Comparison of ENCODE assay signal across 8 cellular contexts in genomic region chr1:66752000-66752592, GRCh38. TPM values are rescaled to one million over a fixed set of nuclear protein-coding genes. Genes with fewer than 3 reads are reported as not detected.
DNase-seq lines count a peak whose midpoint lies in the region; ATAC-seq and TF ChIP-seq lines count a peak whose summit lies in the region.

TSS of gene DYNLT5 (plus strand) at chr1:66752459. CDS start at chr1:66754659, 2,200 bp downstream.

- peak within 1 kb of the TSS; percentile 78 for H3K4me2 ChIP-seq in GM23338

- no peak within 1 kb of the TSS for H3K27ac Mint-ChIP-seq in GM23338
- H3K27ac Mint-ChIP-seq in activated T-helper 2 cell treated with anti-CD3 and anti-CD28 coated beads, Interferon-gamma antibody, Interleukin-2, Interleukin-4, amounts not matched to agents 10 μg/mL and 5 μg/mL and 100 μg/mL, durations not matched to agents 14 hours and 24 hours and 36 hours, result no peak within 1 kb of the TSS

- DNase-seq in AG08395 (ENCODE audit: low spot score), result peak; percentile 76
- peak; percentile 80 for DNase-seq in GM23338 (ENCODE audit: low spot score)
- DNase-seq in activated T-helper 2 cell treated with anti-CD3 and anti-CD28 coated beads, Interferon-gamma antibody, Interleukin-2, Interleukin-4, amounts not matched to agents 10 μg/mL and 5 μg/mL and 100 μg/mL, durations not matched to agents 14 hours and 24 hours and 36 hours (ENCODE audit: low spot score), result no peak
- DNase-seq in Right ventricle myocardium inferior (ENCODE audit: missing footprints), result peak; percentile 88
- no peak for DNase-seq in GF-D8 (lab: John Stamatoyannopoulos, UW)

- no peaks in the 10 kb centered on the region for H3K9me2 ChIP-seq in GM23338 (ENCODE audit: insufficient read depth)

- H3K9me3 Mint-ChIP-seq in GM23338, result no peaks in the 10 kb centered on the region
- no peaks in the 10 kb centered on the region for H3K9me3 Mint-ChIP-seq in activated T-helper 2 cell treated with anti-CD3 and anti-CD28 coated beads, Interferon-gamma antibody, Interleukin-2, Interleukin-4, amounts not matched to agents 10 μg/mL and 5 μg/mL and 100 μg/mL, durations not matched to agents 14 hours and 24 hours and 36 hours

- peak within 1 kb of the TSS; percentile 61 for H3K4me3 ChIP-seq in GM23338
- peak within 1 kb of the TSS; percentile 55 to 66 for H3K4me3 ChIP-seq in neutrophil (ENCODE audit: low read depth in 1 of 2, low read length in 1 of 2)

- no peaks in the 10 kb centered on the region for H3K79me2 ChIP-seq in GM23338 (replicated peaks; ENCODE audit: insufficient read depth)

- peak within 1 kb of the TSS; percentile 98 for H2AFZ ChIP-seq in GM23338

- no peak within 1 kb of the TSS for H3K27ac ChIP-seq in GM23338 (ENCODE audit: low read depth)
- H3K27ac ChIP-seq in neutrophil, result peak within 1 kb of the TSS; percentile 61

- no peaks in the 10 kb centered on the region for H3K9me3 ChIP-seq in neutrophil

- TF ChIP-seq CTCF in GM23338 (conservative IDR thresholded peaks at IDR 0.05; ENCODE audit: low read depth in 2 of 2) (peak; percentile 35 to 68; a peak in 3 of 4 replicates), neutrophil (IDR thresholded peaks at IDR 0.05) (no peak)

- peaks cover 26% of the 10 kb centered on the region for H3K27me3 ChIP-seq in GM23338 (ENCODE audit: insufficient read depth)
- H3K27me3 ChIP-seq in neutrophil, result no peaks in the 10 kb centered on the region

- ATAC-seq in GM23338, result peak; percentile 94
- peak; percentile 87 for ATAC-seq in Right ventricle myocardium inferior
- no peak for ATAC-seq in HG02973 (IDR thresholded peaks at IDR 0.05; ENCODE audit: unreplicated experiment)
- ATAC-seq in HG02938 (IDR thresholded peaks at IDR 0.05; ENCODE audit: unreplicated experiment), result no peak

- intact Hi-C loops in activated T-helper 2 cell treated with anti-CD3 and anti-CD28 coated beads, Interferon-gamma antibody, Interleukin-2, Interleukin-4, amounts not matched to agents 10 μg/mL and 5 μg/mL and 100 μg/mL, durations not matched to agents 14 hours and 24 hours and 36 hours (cut with micrococcal nuclease), result no loop called here
- intact Hi-C loops in Right ventricle myocardium inferior (cut with DNase I), result no loop called here

- no peaks in the 10 kb centered on the region for H3F3A ChIP-seq in GM23338 (replicated peaks; ENCODE audit: low read depth)

- no peaks in the 10 kb centered on the region for H4K20me1 ChIP-seq in GM23338 (replicated peaks; ENCODE audit: insufficient read depth)

- peaks cover 16% of the 10 kb centered on the region for H3K27me3 Mint-ChIP-seq in GM23338 (ENCODE audit: insufficient read depth, low read depth, poor library complexity)
- H3K27me3 Mint-ChIP-seq in activated T-helper 2 cell treated with anti-CD3 and anti-CD28 coated beads, Interferon-gamma antibody, Interleukin-2, Interleukin-4, amounts not matched to agents 10 μg/mL and 5 μg/mL and 100 μg/mL, durations not matched to agents 14 hours and 24 hours and 36 hours (ENCODE audit: low read depth), result peaks cover 76% of the 10 kb centered on the region

- H3K4me1 ChIP-seq in GM23338 (ENCODE audit: insufficient read depth) (0 out of 2 replicates have a peak, but pooled peaks cover 3% of the 10 kb centered on the region), neutrophil (ENCODE audit: control insufficient read depth in 1 of 2, insufficient read depth in 1 of 2, low read depth in 1 of 2, low read length in 1 of 2) (peaks cover 28 to 43% of the 10 kb centered on the region in 2 experiments)

- H3K4me1 Mint-ChIP-seq in GM23338, result peaks cover 8% of the 10 kb centered on the region
- H3K4me1 Mint-ChIP-seq in activated T-helper 2 cell treated with anti-CD3 and anti-CD28 coated beads, Interferon-gamma antibody, Interleukin-2, Interleukin-4, amounts not matched to agents 10 μg/mL and 5 μg/mL and 100 μg/mL, durations not matched to agents 14 hours and 24 hours and 36 hours (ENCODE audit: low read depth), result peaks cover 12% of the 10 kb centered on the region

- no peaks in the 10 kb centered on the region for H3K36me3 ChIP-seq in GM23338 (ENCODE audit: insufficient read depth)
- no peaks in the 10 kb centered on the region for H3K36me3 ChIP-seq in neutrophil

- H3K36me3 Mint-ChIP-seq in GM23338 (ENCODE audit: low read depth), result no peaks in the 10 kb centered on the region
- H3K36me3 Mint-ChIP-seq in activated T-helper 2 cell treated with anti-CD3 and anti-CD28 coated beads, Interferon-gamma antibody, Interleukin-2, Interleukin-4, amounts not matched to agents 10 μg/mL and 5 μg/mL and 100 μg/mL, durations not matched to agents 14 hours and 24 hours and 36 hours (ENCODE audit: low read depth), result no peaks in the 10 kb centered on the region

- H3K4me3 Mint-ChIP-seq in GM23338, result peak within 1 kb of the TSS; percentile 87
- H3K4me3 Mint-ChIP-seq in activated T-helper 2 cell treated with anti-CD3 and anti-CD28 coated beads, Interferon-gamma antibody, Interleukin-2, Interleukin-4, amounts not matched to agents 10 μg/mL and 5 μg/mL and 100 μg/mL, durations not matched to agents 14 hours and 24 hours and 36 hours (ENCODE audit: low read depth), result peak within 1 kb of the TSS; percentile 40

TF ChIP-seq in GM23338, 12 proteins besides CTCF, POLR2A, EP300 and RAD21 (continues in another document):
- TF ChIP-seq JUNB (IDR thresholded peaks at IDR 0.05; ENCODE audit: unreplicated experiment) (no peak), ZNF462 (CRISPR knock-in tag; IDR thresholded peaks at IDR 0.05) (no peak)

RNA-seq across cellular contexts. Expression of gene DYNLT5, which starts in this region (rescaled TPM):
- 2.6 and 2.8 TPM in 2 replicates for total RNA-seq in GM23338 (2014; rRNA removed; shearing (Covaris generic))
- 0.95 and 1.3 TPM in 2 replicates for polyA plus RNA-seq in GM23338 (2016; fragmentation: Nextera tagmentation; extraction: Ambion mirVana)
- not detected in 2 replicates for total RNA-seq in activated T-helper 2 cell treated with anti-CD3 and anti-CD28 coated beads, Interferon-gamma antibody, Interleukin-2, Interleukin-4, amounts not matched to agents 10 μg/mL and 5 μg/mL and 100 μg/mL, durations not matched to agents 14 hours and 24 hours and 36 hours
- 1.6 TPM for total RNA-seq in Right ventricle myocardium inferior

Comparison
In these comparisons a context has a peak if more than half of its experiments do, and no peak if none do; other contexts are left out.
1. DNase-seq: peak in AG08395 (single experiment), GM23338 (single experiment) and Right ventricle myocardium inferior (single experiment); none in activated T-helper 2 cell treated with anti-CD3 and anti-CD28 coated beads, Interferon-gamma antibody, Interleukin-2, Interleukin-4, amounts not matched to agents 10 μg/mL and 5 μg/mL and 100 μg/mL, durations not matched to agents 14 hours and 24 hours and 36 hours (single experiment) and GF-D8 (single experiment).
2. ATAC-seq: peak in GM23338 (single experiment) and Right ventricle myocardium inferior (single experiment); none in HG02973 (single experiment) and HG02938 (single experiment).